In the genomic region with DNA sequence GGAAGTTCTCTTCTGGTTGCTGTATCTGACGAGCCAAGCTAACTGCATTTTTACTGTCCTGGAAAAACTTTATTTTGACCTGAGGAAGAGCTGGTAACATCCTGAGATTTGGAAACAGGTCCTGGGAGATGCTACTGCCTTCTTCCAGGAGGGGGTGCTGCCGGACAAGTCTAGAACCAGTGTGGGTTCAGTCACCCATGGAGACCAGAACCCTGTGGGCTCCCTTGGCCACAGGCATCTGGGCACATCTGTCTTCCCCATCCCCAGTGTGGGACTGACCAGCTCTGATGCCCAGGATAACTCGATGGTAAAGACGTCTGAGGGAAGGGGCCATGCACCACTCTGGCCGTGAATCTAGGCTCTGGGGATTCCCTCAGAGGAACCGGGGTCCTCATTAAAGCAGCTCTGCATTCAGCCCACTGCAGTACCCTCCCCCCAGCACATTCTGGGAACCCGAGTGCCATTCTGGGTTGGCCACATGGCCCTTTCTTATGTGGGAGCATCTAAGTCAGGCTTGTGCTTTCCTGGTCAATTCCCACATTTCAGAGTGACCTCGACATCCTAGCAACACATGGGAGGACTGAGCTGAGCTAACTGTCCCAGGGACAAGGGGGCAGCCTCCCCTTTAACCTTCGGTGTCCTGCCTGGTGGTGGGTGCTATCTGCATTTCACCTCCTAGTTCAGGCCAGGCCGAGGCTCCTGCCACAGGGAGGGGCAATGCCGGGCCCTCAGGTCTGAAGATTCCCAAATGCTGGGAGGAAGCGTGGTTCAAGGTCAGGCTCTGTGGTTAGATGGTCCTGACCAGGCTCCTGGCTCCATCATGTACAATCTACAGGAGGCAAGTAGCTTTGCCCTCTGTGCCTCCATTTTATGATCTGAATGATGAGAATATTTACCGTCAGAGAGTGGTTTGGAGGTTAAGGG, we compare ENCODE assay signal across 1 cellular context.
TF ChIP-seq lines count a peak whose summit lies in the region.

No MANE protein-coding gene starts in this region.

TF ChIP-seq in GM12878, 131 proteins besides CTCF, POLR2A, EP300 and RAD21 (continued from another document):
- TF ChIP-seq, protein P1, sequence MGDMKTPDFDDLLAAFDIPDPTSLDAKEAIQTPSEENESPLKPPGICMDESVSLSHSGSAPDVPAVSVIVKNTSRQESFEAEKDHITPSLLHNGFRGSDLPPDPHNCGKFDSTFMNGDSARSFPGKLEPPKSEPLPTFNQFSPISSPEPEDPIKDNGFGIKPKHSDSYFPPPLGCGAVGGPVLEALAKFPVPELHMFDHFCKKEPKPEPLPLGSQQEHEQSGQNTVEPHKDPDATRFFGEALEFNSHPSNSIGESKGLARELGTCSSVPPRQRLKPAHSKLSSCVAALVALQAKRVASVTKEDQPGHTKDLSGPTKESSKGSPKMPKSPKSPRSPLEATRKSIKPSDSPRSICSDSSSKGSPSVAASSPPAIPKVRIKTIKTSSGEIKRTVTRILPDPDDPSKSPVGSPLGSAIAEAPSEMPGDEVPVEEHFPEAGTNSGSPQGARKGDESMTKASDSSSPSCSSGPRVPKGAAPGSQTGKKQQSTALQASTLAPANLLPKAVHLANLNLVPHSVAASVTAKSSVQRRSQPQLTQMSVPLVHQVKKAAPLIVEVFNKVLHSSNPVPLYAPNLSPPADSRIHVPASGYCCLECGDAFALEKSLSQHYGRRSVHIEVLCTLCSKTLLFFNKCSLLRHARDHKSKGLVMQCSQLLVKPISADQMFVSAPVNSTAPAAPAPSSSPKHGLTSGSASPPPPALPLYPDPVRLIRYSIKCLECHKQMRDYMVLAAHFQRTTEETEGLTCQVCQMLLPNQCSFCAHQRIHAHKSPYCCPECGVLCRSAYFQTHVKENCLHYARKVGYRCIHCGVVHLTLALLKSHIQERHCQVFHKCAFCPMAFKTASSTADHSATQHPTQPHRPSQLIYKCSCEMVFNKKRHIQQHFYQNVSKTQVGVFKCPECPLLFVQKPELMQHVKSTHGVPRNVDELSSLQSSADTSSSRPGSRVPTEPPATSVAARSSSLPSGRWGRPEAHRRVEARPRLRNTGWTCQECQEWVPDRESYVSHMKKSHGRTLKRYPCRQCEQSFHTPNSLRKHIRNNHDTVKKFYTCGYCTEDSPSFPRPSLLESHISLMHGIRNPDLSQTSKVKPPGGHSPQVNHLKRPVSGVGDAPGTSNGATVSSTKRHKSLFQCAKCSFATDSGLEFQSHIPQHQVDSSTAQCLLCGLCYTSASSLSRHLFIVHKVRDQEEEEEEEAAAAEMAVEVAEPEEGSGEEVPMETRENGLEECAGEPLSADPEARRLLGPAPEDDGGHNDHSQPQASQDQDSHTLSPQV (IDR thresholded peaks at IDR 0.05) = no peak
- TF ChIP-seq ZNF217 (IDR thresholded peaks at IDR 0.05) = no peak
